In genomic region chrX:104168127-104168526, GRCh38 we compare ENCODE assay signal across 10 cellular contexts. TPM values are rescaled to one million over a fixed set of nuclear protein-coding genes. Genes with fewer than 3 reads are reported as not detected.
DNase-seq lines count a peak whose midpoint lies in the region; ATAC-seq and TF ChIP-seq lines count a peak whose summit lies in the region.
"Had no signal": no experiment of that assay in that cellular context is flagged by ENCODE, and none has a peak within 500 bp of the region (broad histone marks: within the 10 kb centered on the region; RNA-seq: fewer than 3 reads in every experiment).

No MANE protein-coding gene starts in this region.

- CTCF ChIA-PET in activated CD8-positive, alpha-beta T cell treated with anti-CD3 and anti-CD28 coated beads, Interleukin-2, amount 10 ng/mL, durations not matched to agents 7 days and 5 days (lab: Charles Lee), result no interaction called here

- H3K4me3 ChIP-seq in left ventricle myocardium inferior (peak overlapping the region; percentile 83), upper lobe of right lung (peak overlapping the region; percentile 67)

- H3K27me3 Mint-ChIP-seq in activated CD8-positive, alpha-beta T cell treated with anti-CD3 and anti-CD28 coated beads, Interleukin-2, amount 10 ng/mL, durations not matched to agents 7 days and 5 days (ENCODE audit: low read depth), result no peaks in the 10 kb centered on the region
- peaks cover 0 to 9% (median 2%) of the 10 kb centered on the region in 3 donors for H3K27me3 Mint-ChIP-seq in immature natural killer cell (ENCODE audit: low read depth in 3 of 3)

- no peaks in the 10 kb centered on the region for H3K9me3 Mint-ChIP-seq in activated CD8-positive, alpha-beta T cell treated with anti-CD3 and anti-CD28 coated beads, Interleukin-2, amount 10 ng/mL, durations not matched to agents 7 days and 5 days (ENCODE audit: insufficient read depth)
- H3K9me3 Mint-ChIP-seq in immature natural killer cell, result no peaks in the 10 kb centered on the region

- POLR2A ChIA-PET in activated CD8-positive, alpha-beta T cell treated with anti-CD3 and anti-CD28 coated beads, Interleukin-2, amount 10 ng/mL, durations not matched to agents 7 days and 5 days (lab: Charles Lee), result no interaction called here

- H3K27me3 ChIP-seq in left ventricle myocardium inferior (ENCODE audit: low read depth), result no peaks in the 10 kb centered on the region
- H3K27me3 ChIP-seq in upper lobe of right lung, result no peaks in the 10 kb centered on the region
- H3K27me3 ChIP-seq: esophagus squamous epithelium, Peyer's patch had no signal

- H3K27ac ChIP-seq in left ventricle myocardium inferior (replicated peaks), result no peak overlapping the region
- no peak overlapping the region for H3K27ac ChIP-seq in upper lobe of right lung
- H3K27ac ChIP-seq: Peyer's patch had no signal

- TF ChIP-seq CTCF in left ventricle myocardium inferior (IDR thresholded peaks at IDR 0.05; ENCODE audit: borderline replicate concordance), result no peak
- no peak for TF ChIP-seq CTCF in upper lobe of right lung (IDR thresholded peaks at IDR 0.05)

- no peak overlapping the region for H3K27ac Mint-ChIP-seq in activated CD8-positive, alpha-beta T cell treated with anti-CD3 and anti-CD28 coated beads, Interleukin-2, amount 10 ng/mL, durations not matched to agents 7 days and 5 days
- peak overlapping the region; percentile 40 to 90 (median 76) for H3K27ac Mint-ChIP-seq in immature natural killer cell

- peaks cover 28% of the 10 kb centered on the region for H3K4me1 Mint-ChIP-seq in activated CD8-positive, alpha-beta T cell treated with anti-CD3 and anti-CD28 coated beads, Interleukin-2, amount 10 ng/mL, durations not matched to agents 7 days and 5 days (ENCODE audit: low read depth)
- peaks cover 37 to 43% of the 10 kb centered on the region in 2 donors for H3K4me1 Mint-ChIP-seq in immature natural killer cell

- H3K36me3 Mint-ChIP-seq in activated CD8-positive, alpha-beta T cell treated with anti-CD3 and anti-CD28 coated beads, Interleukin-2, amount 10 ng/mL, durations not matched to agents 7 days and 5 days (ENCODE audit: low read depth), result peaks cover 6% of the 10 kb centered on the region
- no peaks in the 10 kb centered on the region for H3K36me3 Mint-ChIP-seq in immature natural killer cell

- no peaks in the 10 kb centered on the region for H3K36me3 ChIP-seq in left ventricle myocardium inferior
- no peaks in the 10 kb centered on the region for H3K36me3 ChIP-seq in upper lobe of right lung
- H3K36me3 ChIP-seq: esophagus squamous epithelium, Peyer's patch had no signal

- H3K9me3 ChIP-seq in left ventricle myocardium inferior (replicated peaks) (no peaks in the 10 kb centered on the region), upper lobe of right lung (no peaks in the 10 kb centered on the region)
- H3K9me3 ChIP-seq: esophagus squamous epithelium, Peyer's patch had no signal

- ATAC-seq in left cardiac atrium (no peak), upper lobe of right lung (no peak)
- ATAC-seq in activated CD8-positive, alpha-beta T cell treated with anti-CD3 and anti-CD28 coated beads, Interleukin-2, amount 10 ng/mL, durations not matched to agents 7 days and 5 days, result no peak

- DNase-seq in left ventricle myocardium inferior (no peak), left cardiac atrium (no peak), immature natural killer cell (no peak), upper lobe of right lung (no peak), NCI-H1105 (lab: John Stamatoyannopoulos, UW) (no peak), DMS114 treated with DMSO at 0.1 percent for 48 hours (lab: John Stamatoyannopoulos, UW; ENCODE audit: unreplicated experiment) (no peak), RPMI8226 (no peak)
- no peak for DNase-seq in activated CD8-positive, alpha-beta T cell treated with anti-CD3 and anti-CD28 coated beads, Interleukin-2, amount 10 ng/mL, durations not matched to agents 7 days and 5 days
- DNase-seq: esophagus squamous epithelium, Peyer's patch had no signal

- H3K4me1 ChIP-seq in left ventricle myocardium inferior (peaks cover 16% of the 10 kb centered on the region), upper lobe of right lung (no peaks in the 10 kb centered on the region)

- H3K4me3 Mint-ChIP-seq in activated CD8-positive, alpha-beta T cell treated with anti-CD3 and anti-CD28 coated beads, Interleukin-2, amount 10 ng/mL, durations not matched to agents 7 days and 5 days, result peak overlapping the region; percentile 68
- peak overlapping the region; percentile 71 to 82 (median 74) for H3K4me3 Mint-ChIP-seq in immature natural killer cell

- intact Hi-C loops in left ventricle myocardium inferior (cut with micrococcal nuclease) (no loop called here), left cardiac atrium (cut with DNase I) (no loop called here), upper lobe of right lung (cut with DNase I) (no loop called here)

RNA-seq across cellular contexts. Expression of gene FAM199X, which starts 1.9 kb away (rescaled TPM):
- total RNA-seq in left ventricle myocardium inferior, result 11.2 TPM
- 10 to 100 TPM; 11.7 to 14.1 TPM for total RNA-seq in left cardiac atrium
- total RNA-seq in activated CD8-positive, alpha-beta T cell treated with anti-CD3 and anti-CD28 coated beads, Interleukin-2, amount 10 ng/mL, durations not matched to agents 7 days and 5 days, result 10 to 100 TPM; 11.6 to 12.7 TPM
- polyA plus RNA-seq in immature natural killer cell, result 10 to 100 TPM; 13.1 to 24.7 (median 13.6) TPM
- total RNA-seq in upper lobe of right lung, result 16.0 TPM

RNA-seq across cellular contexts. Expression of gene SLC25A53, which starts 11.3 kb away (rescaled TPM):
- 14.9 TPM for total RNA-seq in left ventricle myocardium inferior
- total RNA-seq in left cardiac atrium, result 10 to 100 TPM in 1 of 2 donors, 1 to 10 TPM in 1; 8.6 to 10.2 TPM
- total RNA-seq in activated CD8-positive, alpha-beta T cell treated with anti-CD3 and anti-CD28 coated beads, Interleukin-2, amount 10 ng/mL, durations not matched to agents 7 days and 5 days, result 1 to 10 TPM; 8.7 to 8.9 TPM
- 10 to 100 TPM in 2 of 3 donors, 1 to 10 TPM in 1; 9.9 to 14.9 (median 13.9) TPM for polyA plus RNA-seq in immature natural killer cell
- total RNA-seq in upper lobe of right lung, result 13.6 TPM

RNA-seq across cellular contexts. Expression of gene ZCCHC18, which starts 55.8 kb away (rescaled TPM):
- total RNA-seq in left ventricle myocardium inferior (0.99 TPM), left cardiac atrium (under 1 TPM; 0.32 to 0.42 TPM), upper lobe of right lung (1.6 TPM)
- total RNA-seq in activated CD8-positive, alpha-beta T cell treated with anti-CD3 and anti-CD28 coated beads, Interleukin-2, amount 10 ng/mL, durations not matched to agents 7 days and 5 days, result 1 to 10 TPM; 2.2 to 3.8 TPM
- polyA plus RNA-seq in immature natural killer cell, result 1 to 10 TPM; 4.0 to 5.0 (median 4.3) TPM
